Comparison of ENCODE assay signal across 8 cellular contexts in genomic region chr2:176637497-176638166, GRCh38.
DNase-seq lines count a peak whose midpoint lies in the region; FAIRE-seq and TF ChIP-seq lines count a peak whose summit lies in the region.

No MANE protein-coding gene starts in this region.

- peak overlapping the region; percentile 63 for H3K4me3 ChIP-seq in astrocyte (ENCODE audit: insufficient read depth, low read depth, low read length)
- peak overlapping the region; percentile 67 for H3K4me3 ChIP-seq in iPS-20b (ENCODE audit: low read length)
- peak overlapping the region; percentile 46 to 65 (median 58) for H3K4me3 ChIP-seq in skin epidermis

- H3K9me3 Mint-ChIP-seq in H9 (no peaks in the 10 kb centered on the region), astrocyte (ENCODE audit: unreplicated experiment) (no peaks in the 10 kb centered on the region)

- H3K23ac ChIP-seq in H9 (ENCODE audit: insufficient read length, low read depth, low read length) = no peak overlapping the region

- H3K4me3 Mint-ChIP-seq in H9 (peak overlapping the region; percentile 59 to 79), astrocyte (ENCODE audit: unreplicated experiment) (peak overlapping the region; percentile 85)

- H3K23me2 ChIP-seq in H9 (ENCODE audit: insufficient read length, low read depth, low read length, poor library complexity, severe bottlenecking) = peaks cover 7% of the 10 kb centered on the region

- H2BK15ac ChIP-seq in H9 (ENCODE audit: low read depth, low read length) = no peak overlapping the region

- H3K56ac ChIP-seq in H9 (ENCODE audit: insufficient read length, low read depth, low read length) = no peak overlapping the region

- no peak overlapping the region for H3K9ac ChIP-seq in H9 (ENCODE audit: extremely low read depth, insufficient read length, low read length)
- peak overlapping the region; percentile 74 for H3K9ac ChIP-seq in astrocyte (ENCODE audit: low read length)
- no peak overlapping the region; the same call in 1 of the 2 replicates for H3K9ac ChIP-seq in iPS-20b (ENCODE audit: low read depth, low read length)

- no peak overlapping the region for H4K91ac ChIP-seq in H9 (ENCODE audit: insufficient read length, low read depth, low read length)

- no peak for TF ChIP-seq CTCF in H9 (conservative IDR thresholded peaks at IDR 0.05)
- TF ChIP-seq CTCF in astrocyte (IDR thresholded peaks at IDR 0.05; ENCODE audit: insufficient read depth, low read depth, low read length) = no peak

- H3K27ac ChIP-seq in H9 (ENCODE audit: insufficient read length, low read depth, low read length) (no peak overlapping the region), astrocyte (ENCODE audit: low read depth, low read length) (peak overlapping the region; percentile 61), iPS-20b (ENCODE audit: low read length) (no peak overlapping the region), skin epidermis (peak overlapping the region; percentile 45 to 96 (median 83))

- H3K4me1 Mint-ChIP-seq in H9 (peaks cover 5% of the 10 kb centered on the region in 2 experiments; a peak in 1 of 4 replicates), astrocyte (ENCODE audit: low read depth, unreplicated experiment) (no peaks in the 10 kb centered on the region)

- no peak overlapping the region for H3K14ac ChIP-seq in H9 (ENCODE audit: insufficient read depth, low read length)

- no peak overlapping the region for H3K27ac Mint-ChIP-seq in H9
- H3K27ac Mint-ChIP-seq in astrocyte (ENCODE audit: unreplicated experiment) = peak overlapping the region; percentile 58

- no peak overlapping the region for H4K5ac ChIP-seq in H9 (ENCODE audit: insufficient read length, low read depth, low read length)

- no CpG with 5 or more reads among the region's 74 CpGs for WGBS in H9 (ENCODE audit: extremely low coverage, insufficient read length, low lambda C conversion rate)

- no peak overlapping the region for H2AK5ac ChIP-seq in H9 (ENCODE audit: insufficient read length, low read length)

- H4K8ac ChIP-seq in H9 (replicated peaks; ENCODE audit: insufficient read length, low read depth, low read length) = no peak overlapping the region

- no peak overlapping the region for H2BK12ac ChIP-seq in H9 (ENCODE audit: insufficient read length, low read depth, low read length)

- H2BK20ac ChIP-seq in H9 (ENCODE audit: low read depth, low read length, poor library complexity, severe bottlenecking) = no peak overlapping the region

- no peaks in the 10 kb centered on the region for H3K9me3 ChIP-seq in H9 (ENCODE audit: control insufficient read depth, low read depth, low read length)
- H3K9me3 ChIP-seq in astrocyte (ENCODE audit: insufficient read depth, low read depth, low read length) = no peaks in the 10 kb centered on the region
- H3K9me3 ChIP-seq in iPS-20b (ENCODE audit: insufficient read depth, low read depth, low read length) = no peaks in the 10 kb centered on the region

- peak; percentile 54 for DNase-seq in NCI-H82 (lab: John Stamatoyannopoulos, UW)
- DNase-seq in NCI-H82 treated with DMSO at 0.1 percent for 48 hours (lab: John Stamatoyannopoulos, UW; ENCODE audit: unreplicated experiment) = no peak
- peak; percentile 48 for DNase-seq in H9
- DNase-seq in NCI-H1930 (lab: John Stamatoyannopoulos, UW) = peak; percentile 32 to 51
- DNase-seq in astrocyte (ENCODE audit: low read depth) = peak; percentile 65
- DNase-seq in GF-D8 (lab: John Stamatoyannopoulos, UW) = no peak

- no peaks in the 10 kb centered on the region for H3K4me1 ChIP-seq in H9 (ENCODE audit: insufficient read depth, low read length)
- no peaks in the 10 kb centered on the region for H3K4me1 ChIP-seq in astrocyte (ENCODE audit: insufficient read depth, low read length)
- no peaks in the 10 kb centered on the region for H3K4me1 ChIP-seq in iPS-20b (ENCODE audit: insufficient read depth, low read length)

- no peak overlapping the region for H3K4ac ChIP-seq in H9 (ENCODE audit: low read depth, low read length)

- H3T11ph ChIP-seq in H9 (ENCODE audit: low read length) = no peak overlapping the region

- peaks cover 87% of the 10 kb centered on the region for H3K27me3 Mint-ChIP-seq in H9 (ENCODE audit: low read depth)
- H3K27me3 Mint-ChIP-seq in astrocyte (ENCODE audit: low read depth, unreplicated experiment) = peaks cover 32% of the 10 kb centered on the region

- no peaks in the 10 kb centered on the region for H3K79me1 ChIP-seq in H9 (ENCODE audit: insufficient read depth, low read depth, low read length, poor library complexity, severe bottlenecking)

- no peak overlapping the region for H3K18ac ChIP-seq in H9 (ENCODE audit: insufficient read length, low read depth, low read length)

- H2AFZ ChIP-seq in H9 (ENCODE audit: low read length) = no peak overlapping the region
- H2AFZ ChIP-seq in astrocyte (ENCODE audit: low read depth, low read length) = peak overlapping the region; percentile 80

- FAIRE-seq in astrocyte (lab: Jason Lieb, UNC) = no peak

- peak overlapping the region; percentile 54 for H3K4me2 ChIP-seq in H9 (ENCODE audit: insufficient read depth, insufficient read length, low read length)
- peak overlapping the region; percentile 87 for H3K4me2 ChIP-seq in astrocyte (ENCODE audit: low read length)

- H3K27me3 ChIP-seq in H9 (ENCODE audit: insufficient read depth, low read length) (peaks cover 9% of the 10 kb centered on the region; the same call in 1 of the 2 replicates), astrocyte (ENCODE audit: insufficient read depth, low read length) (peaks cover 17% of the 10 kb centered on the region), iPS-20b (ENCODE audit: insufficient read depth, low read length) (peaks cover 82% of the 10 kb centered on the region)

- H4K20me1 ChIP-seq in H9 (ENCODE audit: control insufficient read depth, insufficient read depth, insufficient read length) (no peaks in the 10 kb centered on the region), astrocyte (ENCODE audit: insufficient read depth, low read length) (no peaks in the 10 kb centered on the region)

- no peak overlapping the region for H2BK120ac ChIP-seq in H9 (ENCODE audit: low read depth, low read length, poor library complexity, severe bottlenecking)

- H3K36me3 Mint-ChIP-seq in H9 (ENCODE audit: insufficient read depth in 1 of 3, low read depth in 3 of 3) (no peaks in the 10 kb centered on the region), astrocyte (ENCODE audit: low read depth, unreplicated experiment) (no peaks in the 10 kb centered on the region)

- H3K79me2 ChIP-seq in H9 (ENCODE audit: insufficient read depth, low read length) (no peaks in the 10 kb centered on the region), astrocyte (ENCODE audit: insufficient read depth, low read length) (no peaks in the 10 kb centered on the region)

- H2BK5ac ChIP-seq in H9 (ENCODE audit: insufficient read length, low read length) = no peak overlapping the region

- H3K36me3 ChIP-seq in astrocyte (ENCODE audit: insufficient read depth, low read length) (no peaks in the 10 kb centered on the region), iPS-20b (ENCODE audit: insufficient read depth, low read depth, low read length) (no peaks in the 10 kb centered on the region)

Comparison
In these comparisons a context has a peak if more than half of its experiments do, and no peak if none do; other contexts are left out.
1. DNase-seq: peak in NCI-H82 (single experiment), H9 (single experiment), NCI-H1930 (2 of 2) and astrocyte (single experiment); none in NCI-H82 treated with DMSO at 0.1 percent for 48 hours (single experiment) and GF-D8 (single experiment).
2. H3K27ac ChIP-seq: peak in astrocyte (single experiment) and skin epidermis (21 of 21); none in H9 (single experiment) and iPS-20b (single experiment).
3. Peak in every context shown above with its lines, with median percentiles within 50 percentile points of each other: H3K4me3 ChIP-seq.